ENCODE assay signal across 2 cellular contexts in the genomic region with DNA sequence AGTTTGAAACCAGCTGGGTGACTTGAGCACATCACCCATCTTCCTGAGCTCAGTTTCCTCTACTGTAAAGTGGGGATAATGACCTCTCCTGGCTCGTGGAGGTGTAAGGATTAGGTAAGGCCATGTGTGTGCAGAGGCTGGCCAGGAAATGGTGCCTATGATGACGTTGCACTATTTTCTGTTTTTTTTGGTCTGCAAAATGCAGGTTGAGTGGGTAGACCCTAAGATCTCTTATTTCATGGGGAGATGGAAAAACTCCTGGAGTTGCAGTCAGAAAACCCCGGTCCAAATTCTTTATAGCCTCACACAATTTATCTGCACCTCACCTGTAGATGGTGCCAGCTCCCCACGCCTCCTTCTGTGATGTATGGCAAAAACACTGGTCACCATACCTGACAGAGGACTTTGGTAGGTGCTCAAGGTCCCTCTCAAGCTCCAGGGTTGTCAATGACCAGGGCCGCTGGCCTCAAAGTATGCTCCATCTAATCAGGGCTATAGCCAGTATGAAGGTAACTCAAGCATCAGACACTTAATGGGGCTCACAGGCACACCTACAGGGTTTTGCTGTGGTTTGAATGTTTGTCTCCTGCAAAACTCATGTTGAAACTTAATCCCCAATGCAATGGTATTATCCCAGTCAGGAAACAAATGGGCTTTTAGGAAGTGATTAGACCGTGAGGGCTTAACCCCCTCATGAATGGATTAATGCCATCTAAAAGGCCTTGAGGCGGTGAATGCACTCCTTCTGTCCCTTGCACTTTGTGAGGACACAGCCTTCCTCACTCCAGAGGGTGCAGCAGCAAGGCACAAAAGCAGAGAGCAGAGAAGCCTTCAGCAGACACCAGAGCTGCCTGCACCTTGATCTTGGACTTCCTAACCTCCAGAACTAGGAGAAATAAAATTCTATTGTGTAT.
TF ChIP-seq lines count a peak whose summit lies in the region.

No MANE protein-coding gene starts in this region.

TF ChIP-seq in SK-N-SH, 30 proteins besides CTCF, POLR2A, EP300 and RAD21:
- TF ChIP-seq SMC3 (IDR thresholded peaks at IDR 0.05; ENCODE audit: low read depth, low read length) (0 out of 2 replicates have a peak, but pooled peaks have one; percentile 15), JUND (IDR thresholded peaks at IDR 0.05) (no peak)

TF ChIP-seq in SK-N-SH treated with all-trans-retinoic acid at 6 μM for 48 hours, 23 proteins besides CTCF, POLR2A, EP300 and RAD21:
- TF ChIP-seq TCF4 (CRISPR knock-in tag; IDR thresholded peaks at IDR 0.05; ENCODE audit: borderline replicate concordance), result no peak
- TF ChIP-seq ZNF565 (CRISPR knock-in tag; conservative IDR thresholded peaks at IDR 0.05; ENCODE audit: low read depth), result no peak
- TF ChIP-seq TSHZ2 (CRISPR knock-in tag; IDR thresholded peaks at IDR 0.05), result no peak
